In genomic region chr17:39001703-39002637, GRCh38 we compare ENCODE assay signal across 8 cellular contexts. TPM values are rescaled to one million over a fixed set of nuclear protein-coding genes. Genes with fewer than 3 reads are reported as not detected.
DNase-seq lines count a peak whose midpoint lies in the region; ATAC-seq, FAIRE-seq and TF ChIP-seq lines count a peak whose summit lies in the region.

No MANE protein-coding gene starts in this region.

- H3K79me2 ChIP-seq in smooth muscle cell (ENCODE audit: low read depth) = no peaks in the 10 kb centered on the region

- H3K4me1 ChIP-seq in HEK293 (ENCODE audit: control insufficient read depth, insufficient read depth, low read length) (no peaks in the 10 kb centered on the region), adipocyte (ENCODE audit: control insufficient read depth, insufficient read depth, low read length) (peaks cover 55% of the 10 kb centered on the region), left ventricle myocardium inferior (peaks cover 35% of the 10 kb centered on the region), smooth muscle cell (ENCODE audit: low read depth) (peaks cover 3% of the 10 kb centered on the region)

- H3K4me2 ChIP-seq in smooth muscle cell = peak overlapping the region; percentile 11

- no peak overlapping the region for H3K4me3 ChIP-seq in HEK293 (ENCODE audit: low read depth, low read length)
- H3K4me3 ChIP-seq in adipocyte (ENCODE audit: low read length) = peak overlapping the region; percentile 73
- H3K4me3 ChIP-seq in left ventricle myocardium inferior = peak overlapping the region; percentile 51
- no peak overlapping the region for H3K4me3 ChIP-seq in smooth muscle cell

- peak overlapping the region; percentile 85 for H3K9ac ChIP-seq in adipocyte (ENCODE audit: low read length)
- H3K9ac ChIP-seq in smooth muscle cell (ENCODE audit: low read depth) = no peak overlapping the region

- no peaks in the 10 kb centered on the region for H4K20me1 ChIP-seq in smooth muscle cell (ENCODE audit: low read depth)

- ATAC-seq in GM18867 (IDR thresholded peaks at IDR 0.05; ENCODE audit: unreplicated experiment) = no peak
- no peak for ATAC-seq in HG03521 (IDR thresholded peaks at IDR 0.05; ENCODE audit: unreplicated experiment)

- CTCF ChIA-PET in HEK293 (lab: Yijun Ruan, JAX) = interaction anchor here (0.6 to 3.6 kb wide), 3 partner anchors 18 to 176 kb away, joined by 3 to 18 read pairs (median 3); no protein-coding TSS in a partner anchor

- no peaks in the 10 kb centered on the region for H3K27me3 ChIP-seq in adipocyte (replicated peaks; ENCODE audit: control insufficient read depth, insufficient read depth, low read length)
- peaks cover 6% of the 10 kb centered on the region for H3K27me3 ChIP-seq in left ventricle myocardium inferior (ENCODE audit: low read depth)
- no peaks in the 10 kb centered on the region for H3K27me3 ChIP-seq in smooth muscle cell (ENCODE audit: low read depth)

- H3K36me3 ChIP-seq in HEK293 (ENCODE audit: control insufficient read depth in 2 of 2, insufficient read depth in 1 of 2, low read length in 2 of 2) (no peaks in the 10 kb centered on the region), adipocyte (ENCODE audit: control insufficient read depth, insufficient read depth, low read length, severe bottlenecking) (no peaks in the 10 kb centered on the region), left ventricle myocardium inferior (peaks cover 4% of the 10 kb centered on the region), smooth muscle cell (ENCODE audit: low read depth) (no peaks in the 10 kb centered on the region)

- FAIRE-seq in frontal cortex (lab: Jason Lieb, UNC) = no peak

- WGBS in smooth muscle cell (ENCODE audit: low lambda C conversion rate) = 60% methylated on average over 9 of the region's 9 CpGs

- no peaks in the 10 kb centered on the region for H3K9me3 ChIP-seq in HEK293 (ENCODE audit: control insufficient read depth, insufficient read depth, low read depth, low read length)
- peaks cover 9% of the 10 kb centered on the region for H3K9me3 ChIP-seq in adipocyte (ENCODE audit: control insufficient read depth, low read length)
- peaks cover 16% of the 10 kb centered on the region for H3K9me3 ChIP-seq in left ventricle myocardium inferior (replicated peaks)
- H3K9me3 ChIP-seq in smooth muscle cell (replicated peaks; ENCODE audit: low read depth) = no peaks in the 10 kb centered on the region

- POLR2A ChIA-PET in HEK293 (lab: Yijun Ruan, JAX) = interaction anchor here (0.5 kb wide), 1 partner anchor 680 kb away, joined by 5 read pairs; no protein-coding TSS in a partner anchor

- H3K27ac ChIP-seq in HEK293 (ENCODE audit: extremely low read depth, low read depth, low read length) (no peak overlapping the region), left ventricle myocardium inferior (replicated peaks) (peak overlapping the region; percentile 94), smooth muscle cell (ENCODE audit: low read depth) (peak overlapping the region; percentile 44)

- no peaks in the 10 kb centered on the region for H3F3A ChIP-seq in smooth muscle cell (ENCODE audit: low read depth)

- DNase-seq in adipocyte (ENCODE audit: low read depth) (peak; percentile 85), left ventricle myocardium inferior (peak; percentile 85), smooth muscle cell (lab: John Stamatoyannopoulos, UW; ENCODE audit: unreplicated experiment) (no peak), frontal cortex (ENCODE audit: low spot score in 2 of 2) (no peak), activated gamma-delta T cell (lab: John Stamatoyannopoulos, UW) (no peak)

- TF ChIP-seq CTCF in HEK293 (tag by site-specific recombination; IDR thresholded peaks at IDR 0.05) (no peak), left ventricle myocardium inferior (IDR thresholded peaks at IDR 0.05; ENCODE audit: borderline replicate concordance) (peak; percentile 14), smooth muscle cell (IDR thresholded peaks at IDR 0.05; ENCODE audit: borderline replicate concordance, insufficient read depth, poor library complexity, severe bottlenecking) (no peak)

- intact Hi-C loops in left ventricle myocardium inferior (cut with micrococcal nuclease) = no loop called here

- H2AFZ ChIP-seq in smooth muscle cell (ENCODE audit: low read depth) = no peak overlapping the region

TF ChIP-seq in HEK293, 187 proteins besides CTCF, POLR2A, EP300 and RAD21:
- peak; percentile 67 for TF ChIP-seq ZBTB20 (tag by site-specific recombination; IDR thresholded peaks at IDR 0.05)
- no peak for TF ChIP-seq PRDM1 (tag by site-specific recombination; IDR thresholded peaks at IDR 0.05)
- no peak for TF ChIP-seq ZNF629 (tag by site-specific recombination; IDR thresholded peaks at IDR 0.05)
- TF ChIP-seq ZNF274 (IDR thresholded peaks at IDR 0.05; ENCODE audit: low read length) = no peak
- TF ChIP-seq ZNF274 (tag by site-specific recombination; IDR thresholded peaks at IDR 0.05; ENCODE audit: borderline replicate concordance) = no peak
- TF ChIP-seq SP2 (tag by site-specific recombination; IDR thresholded peaks at IDR 0.05) = 0 out of 2 replicates have a peak, but pooled peaks have one; percentile 10
- TF ChIP-seq SCRT2 (tag by site-specific recombination; IDR thresholded peaks at IDR 0.05) = no peak
- peak; percentile 98 for TF ChIP-seq ZNF266 (tag by site-specific recombination; IDR thresholded peaks at IDR 0.05; ENCODE audit: low read depth)
- no peak for TF ChIP-seq KLF17 (tag by site-specific recombination; IDR thresholded peaks at IDR 0.05)
- TF ChIP-seq, protein P1, sequence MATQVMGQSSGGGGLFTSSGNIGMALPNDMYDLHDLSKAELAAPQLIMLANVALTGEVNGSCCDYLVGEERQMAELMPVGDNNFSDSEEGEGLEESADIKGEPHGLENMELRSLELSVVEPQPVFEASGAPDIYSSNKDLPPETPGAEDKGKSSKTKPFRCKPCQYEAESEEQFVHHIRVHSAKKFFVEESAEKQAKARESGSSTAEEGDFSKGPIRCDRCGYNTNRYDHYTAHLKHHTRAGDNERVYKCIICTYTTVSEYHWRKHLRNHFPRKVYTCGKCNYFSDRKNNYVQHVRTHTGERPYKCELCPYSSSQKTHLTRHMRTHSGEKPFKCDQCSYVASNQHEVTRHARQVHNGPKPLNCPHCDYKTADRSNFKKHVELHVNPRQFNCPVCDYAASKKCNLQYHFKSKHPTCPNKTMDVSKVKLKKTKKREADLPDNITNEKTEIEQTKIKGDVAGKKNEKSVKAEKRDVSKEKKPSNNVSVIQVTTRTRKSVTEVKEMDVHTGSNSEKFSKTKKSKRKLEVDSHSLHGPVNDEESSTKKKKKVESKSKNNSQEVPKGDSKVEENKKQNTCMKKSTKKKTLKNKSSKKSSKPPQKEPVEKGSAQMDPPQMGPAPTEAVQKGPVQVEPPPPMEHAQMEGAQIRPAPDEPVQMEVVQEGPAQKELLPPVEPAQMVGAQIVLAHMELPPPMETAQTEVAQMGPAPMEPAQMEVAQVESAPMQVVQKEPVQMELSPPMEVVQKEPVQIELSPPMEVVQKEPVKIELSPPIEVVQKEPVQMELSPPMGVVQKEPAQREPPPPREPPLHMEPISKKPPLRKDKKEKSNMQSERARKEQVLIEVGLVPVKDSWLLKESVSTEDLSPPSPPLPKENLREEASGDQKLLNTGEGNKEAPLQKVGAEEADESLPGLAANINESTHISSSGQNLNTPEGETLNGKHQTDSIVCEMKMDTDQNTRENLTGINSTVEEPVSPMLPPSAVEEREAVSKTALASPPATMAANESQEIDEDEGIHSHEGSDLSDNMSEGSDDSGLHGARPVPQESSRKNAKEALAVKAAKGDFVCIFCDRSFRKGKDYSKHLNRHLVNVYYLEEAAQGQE (tag by site-specific recombination; IDR thresholded peaks at IDR 0.05) = no peak
- no peak for TF ChIP-seq ZNF549 (tag by site-specific recombination; IDR thresholded peaks at IDR 0.05)

RNA-seq across cellular contexts. Expression of gene FBXO47, which starts 34.8 kb away (rescaled TPM):
- total RNA-seq in left ventricle myocardium inferior = not detected
- not detected in 2 replicates for total RNA-seq in smooth muscle cell
- polyA plus RNA-seq in smooth muscle cell = not detected in 2 replicates
- not detected for total RNA-seq in frontal cortex

Comparison
In these comparisons a context has a peak if more than half of its experiments do, and no peak if none do; other contexts are left out.
1. H3K4me3 ChIP-seq: peak in adipocyte (single experiment) and left ventricle myocardium inferior (single experiment); none in HEK293 (single experiment) and smooth muscle cell (single experiment).
2. DNase-seq: peak in adipocyte (single experiment) and left ventricle myocardium inferior (single experiment); none in smooth muscle cell (single experiment), frontal cortex (0 of 2) and activated gamma-delta T cell (single experiment).